ENCODE assay signal across 15 cellular contexts in genomic region chr1:47669081-47669585, GRCh38.
DNase-seq lines count a peak whose midpoint lies in the region; ATAC-seq and TF ChIP-seq lines count a peak whose summit lies in the region.
"Had no signal": no experiment of that assay in that cellular context is flagged by ENCODE, and none has a peak within 500 bp of the region (broad histone marks: within the 10 kb centered on the region; RNA-seq: fewer than 3 reads in every experiment).

No MANE protein-coding gene starts in this region.

- H3K9ac ChIP-seq in BLaER1 = no peak overlapping the region
- H3K9ac ChIP-seq in Karpas-422 (ENCODE audit: low read length) = peak overlapping the region; percentile 63

- H3K27ac ChIP-seq in BLaER1 = no peak overlapping the region
- peak overlapping the region; percentile 99 for H3K27ac ChIP-seq in Karpas-422 (ENCODE audit: low read length)
- H3K27ac ChIP-seq in suprapubic skin = no peak overlapping the region
- H3K27ac ChIP-seq in tibial nerve = no peak overlapping the region
- H3K27ac ChIP-seq: C4-2B had no signal

- ATAC-seq in HG02981 (IDR thresholded peaks at IDR 0.05; ENCODE audit: unreplicated experiment) (no peak), GM19463 (IDR thresholded peaks at IDR 0.05; ENCODE audit: unreplicated experiment) (no peak)
- ATAC-seq: GM23338 had no signal

- H3K9me3 ChIP-seq in BLaER1 (peaks cover 41% of the 10 kb centered on the region), Karpas-422 (ENCODE audit: low read length) (peaks cover 12% of the 10 kb centered on the region), suprapubic skin (no peaks in the 10 kb centered on the region), tibial nerve (peaks cover 0 to 13% (median 0%) of the 10 kb centered on the region in 4 donors)

- H3K27me3 ChIP-seq in BLaER1 = no peaks in the 10 kb centered on the region
- H3K27me3 ChIP-seq in Karpas-422 (ENCODE audit: low read length) = no peaks in the 10 kb centered on the region
- H3K27me3 ChIP-seq in suprapubic skin = no peaks in the 10 kb centered on the region
- H3K27me3 ChIP-seq in tibial nerve = no peaks in the 10 kb centered on the region

- DNase-seq in Karpas-422 = peak; percentile 96
- DNase-seq in mesenteric fat pad (ENCODE audit: low spot score) = peak; percentile 43
- DNase-seq in suprapubic skin (ENCODE audit: low spot score in 2 of 2) = peak; percentile 5 to 47
- no peak for DNase-seq in anterior cingulate cortex (lab: John Stamatoyannopoulos, UW)
- DNase-seq in tibial nerve (ENCODE audit: low spot score in 2 of 2) = no peak
- DNase-seq: ACHN; CD4-positive, alpha-beta memory T cell; DMS79 treated with DMSO at 0.1 percent for 48 hours; EL; H7 had no signal

- TF ChIP-seq POLR2A in suprapubic skin (IDR thresholded peaks at IDR 0.05) (no peak), tibial nerve (IDR thresholded peaks at IDR 0.05) (no peak)

- H3K4me3 ChIP-seq in BLaER1 (no peak overlapping the region), Karpas-422 (ENCODE audit: low read length) (peak overlapping the region; percentile 44), suprapubic skin (no peak overlapping the region), tibial nerve (no peak overlapping the region)
- H3K4me3 ChIP-seq: GM23338 had no signal

- H3K4me1 ChIP-seq in BLaER1 = peaks cover 26% of the 10 kb centered on the region
- H3K4me1 ChIP-seq in Karpas-422 (ENCODE audit: low read length) = peaks cover 68% of the 10 kb centered on the region
- no peaks in the 10 kb centered on the region for H3K4me1 ChIP-seq in suprapubic skin
- H3K4me1 ChIP-seq in tibial nerve = no peaks in the 10 kb centered on the region

- TF ChIP-seq EP300 in suprapubic skin (IDR thresholded peaks at IDR 0.05) (no peak), tibial nerve (IDR thresholded peaks at IDR 0.05) (no peak)

- H2AFZ ChIP-seq in Karpas-422 (ENCODE audit: low read length) = no peak overlapping the region
- H2AFZ ChIP-seq: GM23338 had no signal

- TF ChIP-seq CTCF in suprapubic skin (IDR thresholded peaks at IDR 0.05) (no peak), tibial nerve (IDR thresholded peaks at IDR 0.05) (no peak)

- H3K36me3 ChIP-seq in BLaER1 (no peaks in the 10 kb centered on the region), Karpas-422 (ENCODE audit: insufficient read depth, low read length) (peaks cover 20% of the 10 kb centered on the region), suprapubic skin (no peaks in the 10 kb centered on the region), tibial nerve (no peaks in the 10 kb centered on the region)

- H3K9me2 ChIP-seq in Karpas-422 (replicated peaks; ENCODE audit: insufficient read depth, low read length) = no peaks in the 10 kb centered on the region

- WGBS in suprapubic skin = 93% methylated on average over 10 of the region's 10 CpGs
- WGBS in tibial nerve, 2 donors = 92 to 94% methylated on average over 10 of the region's 10 CpGs

- H3K4me2 ChIP-seq in BLaER1 (peak overlapping the region; percentile 67), Karpas-422 (ENCODE audit: low read depth, low read length, poor library complexity, severe bottlenecking) (peak overlapping the region; percentile 62)
- H3K4me2 ChIP-seq: GM23338 had no signal

- H4K20me1 ChIP-seq in BLaER1 = no peaks in the 10 kb centered on the region
- no peaks in the 10 kb centered on the region for H4K20me1 ChIP-seq in Karpas-422 (ENCODE audit: insufficient read depth, low read depth, low read length)

- no peaks in the 10 kb centered on the region for H3K79me2 ChIP-seq in Karpas-422 (ENCODE audit: low read length)

Comparison
In these comparisons a context has a peak if more than half of its experiments do, and no peak if none do; other contexts are left out.
1. DNase-seq: peak in Karpas-422 (single experiment), mesenteric fat pad (single experiment) and suprapubic skin (2 of 2); none in anterior cingulate cortex (0 of 58) and tibial nerve (0 of 2).